ENCODE assay signal across 14 cellular contexts in the genomic region with DNA sequence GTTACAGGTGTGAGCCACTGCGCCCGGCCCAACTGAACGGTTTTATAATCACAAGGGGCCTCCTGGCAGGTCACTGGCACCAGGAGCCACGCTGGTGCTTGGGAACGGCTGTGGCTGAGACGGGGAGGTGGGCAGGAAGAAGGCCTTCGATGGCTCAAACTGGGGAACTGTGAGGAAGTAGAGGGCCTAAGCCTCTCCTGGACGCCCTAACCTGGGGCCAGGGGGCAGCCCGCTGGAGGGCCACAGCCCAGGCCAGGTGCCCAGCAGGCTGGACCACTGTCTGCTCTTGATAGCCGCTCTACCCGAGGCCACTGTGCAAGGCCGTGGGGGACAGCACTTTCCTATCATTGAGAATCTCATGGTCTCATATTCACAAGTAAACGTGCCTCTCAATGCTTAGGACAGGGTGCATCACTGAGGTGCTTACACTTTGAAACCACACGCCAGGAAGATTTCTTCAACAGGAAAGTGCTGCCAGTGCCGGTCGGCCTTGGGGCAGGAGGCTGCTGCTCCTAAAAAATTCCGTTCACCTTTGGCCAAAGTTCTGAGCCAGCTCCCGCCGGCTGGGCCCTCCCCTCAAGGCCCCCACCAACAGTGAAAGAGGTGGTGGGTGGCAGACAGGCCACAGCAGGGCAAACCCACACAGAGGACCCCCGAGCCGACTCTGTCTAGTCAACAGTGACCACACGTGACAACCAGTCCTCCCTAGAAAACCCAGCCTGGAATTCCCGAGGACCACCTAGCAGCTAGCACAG. TPM values are rescaled to one million over a fixed set of nuclear protein-coding genes. Genes with fewer than 3 reads are reported as not detected.
DNase-seq lines count a peak whose midpoint lies in the region; TF ChIP-seq lines count a peak whose summit lies in the region.
"Had no signal": no experiment of that assay in that cellular context is flagged by ENCODE, and none has a peak within 500 bp of the region (broad histone marks: within the 10 kb centered on the region; RNA-seq: fewer than 3 reads in every experiment).

No MANE protein-coding gene starts in this region.

- H2BK15ac ChIP-seq in mesendoderm (replicated peaks; ENCODE audit: low read depth) = no peak overlapping the region

- peaks cover 56% of the 10 kb centered on the region for H3K79me2 ChIP-seq in osteoblast (ENCODE audit: insufficient read depth, low read length)
- H3K79me2 ChIP-seq in mesendoderm (ENCODE audit: control insufficient read depth, insufficient read depth, low read length) = peaks cover 9% of the 10 kb centered on the region

- no peak overlapping the region for H3K23ac ChIP-seq in mesendoderm (ENCODE audit: low read length)

- H3K4ac ChIP-seq in mesendoderm (ENCODE audit: low read depth, low read length) = no peak overlapping the region

- peaks cover 22% of the 10 kb centered on the region for H3K4me1 Mint-ChIP-seq in activated T-cell treated with anti-CD3 and anti-CD28 coated beads, Interleukin-2, amount 50 U/mL, for 24 hours (ENCODE audit: low read depth)

- no peak overlapping the region for H3K56ac ChIP-seq in mesendoderm (ENCODE audit: low read length)

- no peak for DNase-seq in activated T-cell treated with anti-CD3 and anti-CD28 coated beads, Interleukin-2, amount 50 U/mL, for 24 hours
- DNase-seq in activated T-cell treated with anti-CD3 and anti-CD28 coated beads for 4 hours (no peak), adrenal gland (peak in 4 of 7 donors; percentile 27 to 52 (median 35)), osteoblast (ENCODE audit: insufficient read length, low spot score, missing footprints) (peak; percentile 92), NCI-H2171 treated with DMSO at 0.1 percent for 48 hours (lab: John Stamatoyannopoulos, UW) (no peak), mesendoderm (no peak)
- DNase-seq: MM.1S, NCI-H1930, NCI-H2171, NCI-H510A, NCI-H82, SJCRH30 had no signal

- no peak for TF ChIP-seq POLR2A in adrenal gland (IDR thresholded peaks at IDR 0.05)

- H3K4me1 ChIP-seq in adrenal gland (replicated peaks in 1 of 2) (peaks cover 14 to 17% of the 10 kb centered on the region in 2 donors), osteoblast (ENCODE audit: insufficient read depth, low read length) (peaks cover 14% of the 10 kb centered on the region), mesendoderm (ENCODE audit: control insufficient read depth, low read depth, low read length) (no peaks in the 10 kb centered on the region)

- peak overlapping the region; percentile 6 for H3K27ac Mint-ChIP-seq in activated T-cell treated with anti-CD3 and anti-CD28 coated beads, Interleukin-2, amount 50 U/mL, for 24 hours

- H2AK5ac ChIP-seq in mesendoderm (ENCODE audit: low read length) = no peak overlapping the region

- H4K8ac ChIP-seq in mesendoderm (ENCODE audit: low read depth, low read length) = no peak overlapping the region

- H3K4me3 Mint-ChIP-seq in activated T-cell treated with anti-CD3 and anti-CD28 coated beads, Interleukin-2, amount 50 U/mL, for 24 hours = no peak overlapping the region

- H4K20me1 ChIP-seq in osteoblast (ENCODE audit: insufficient read depth, low read length) = peaks cover 66% of the 10 kb centered on the region

- no peaks in the 10 kb centered on the region for H3K9me3 Mint-ChIP-seq in activated T-cell treated with anti-CD3 and anti-CD28 coated beads, Interleukin-2, amount 50 U/mL, for 24 hours

- H3K36me3 ChIP-seq in adrenal gland (replicated peaks in 1 of 2) = peaks cover 0 to 62% of the 10 kb centered on the region in 2 donors
- H3K36me3 ChIP-seq in osteoblast (ENCODE audit: insufficient read depth, low read length) = peaks cover 61% of the 10 kb centered on the region
- peaks cover 12% of the 10 kb centered on the region for H3K36me3 ChIP-seq in mesendoderm (ENCODE audit: control insufficient read depth, insufficient read depth, low read length)

- H2AFZ ChIP-seq in osteoblast (ENCODE audit: low read length) = no peak overlapping the region

- H3K27me3 Mint-ChIP-seq in activated T-cell treated with anti-CD3 and anti-CD28 coated beads, Interleukin-2, amount 50 U/mL, for 24 hours = no peaks in the 10 kb centered on the region

- intact Hi-C loops in adrenal gland (cut with DNase I) = no loop called here

- no peaks in the 10 kb centered on the region for H3K9me3 ChIP-seq in adrenal gland (replicated peaks in 1 of 3)
- H3K9me3 ChIP-seq in osteoblast (ENCODE audit: low read depth, low read length) = no peaks in the 10 kb centered on the region
- H3K9me3 ChIP-seq: BLaER1, SJCRH30 had no signal

- H3K36me3 Mint-ChIP-seq in activated T-cell treated with anti-CD3 and anti-CD28 coated beads, Interleukin-2, amount 50 U/mL, for 24 hours (ENCODE audit: low read depth) = peaks cover 84% of the 10 kb centered on the region

- TF ChIP-seq CTCF in adrenal gland (IDR thresholded peaks at IDR 0.05) (no peak), osteoblast (IDR thresholded peaks at IDR 0.05; ENCODE audit: extremely low read depth, low read depth, low read length) (no peak)

- H3K79me1 ChIP-seq in mesendoderm (ENCODE audit: low read length) = peaks cover 7% of the 10 kb centered on the region

- no peak overlapping the region for H3K18ac ChIP-seq in mesendoderm (ENCODE audit: low read length)

- no peak overlapping the region for H2BK120ac ChIP-seq in mesendoderm (ENCODE audit: low read depth, low read length)

- H3K27me3 ChIP-seq in adrenal gland (no peaks in the 10 kb centered on the region), osteoblast (ENCODE audit: insufficient read depth, low read length) (no peaks in the 10 kb centered on the region), mesendoderm (ENCODE audit: insufficient read depth, low read length, poor library complexity) (no peaks in the 10 kb centered on the region)
- H3K27me3 ChIP-seq: BLaER1, SJCRH30 had no signal

- no peak overlapping the region for H3K4me2 ChIP-seq in osteoblast (ENCODE audit: insufficient read depth, low read length)
- H3K4me2 ChIP-seq in mesendoderm (ENCODE audit: low read length) = no peak overlapping the region
- H3K4me2 ChIP-seq: BLaER1 had no signal

- H3K27ac ChIP-seq in adrenal gland (peak overlapping the region in 3 of 5 donors; percentile 29 to 71 (median 62)), osteoblast (ENCODE audit: low read depth, low read length) (no peak overlapping the region), mesendoderm (ENCODE audit: low read depth, low read length) (no peak overlapping the region)
- H3K27ac ChIP-seq: 22Rv1, BLaER1, SJCRH30 had no signal

- no peak overlapping the region for H4K5ac ChIP-seq in mesendoderm (ENCODE audit: low read length)

- 63 to 66% (median 65%) methylated on average over 6 to 23 of the region's 23 CpGs for WGBS in adrenal gland, 4 donors
- WGBS in mesendoderm (ENCODE audit: extremely low coverage, insufficient coverage, low lambda C conversion rate) = no CpG with 5 or more reads among the region's 23 CpGs

- no peak overlapping the region for H3K9ac ChIP-seq in mesendoderm (ENCODE audit: low read length)
- H3K9ac ChIP-seq: BLaER1 had no signal

- no peak overlapping the region for H2BK5ac ChIP-seq in mesendoderm (ENCODE audit: low read length)

- H3K4me3 ChIP-seq in adrenal gland (no peak overlapping the region), osteoblast (ENCODE audit: insufficient read depth, low read length) (no peak overlapping the region), mesendoderm (ENCODE audit: low read length) (no peak overlapping the region)
- H3K4me3 ChIP-seq: BLaER1, SJCRH30 had no signal

RNA-seq across cellular contexts. Expression of a gene that starts 7.2 kb away (rescaled TPM):
- total RNA-seq in adrenal gland (100 to 1,000 TPM in 4 of 8 donors, 10 to 100 TPM in 4; 43.3 to 156 (median 96.9) TPM), osteoblast (31.5 and 37.3 TPM in 2 replicates)
- polyA plus RNA-seq in adrenal gland = 100 to 1,000 TPM in 1 of 3 donors, 10 to 100 TPM in 2; 20.3 to 176 (median 49.3) TPM
- polyA plus RNA-seq in mesendoderm (2013, experiment 1 of 2) = 21.0 TPM
- 18.6 TPM for polyA plus RNA-seq in mesendoderm (2013, experiment 2 of 2)

RNA-seq across cellular contexts. Expression of a gene that starts 19.8 kb away (rescaled TPM):
- 1 to 10 TPM in 3 of 8 donors, under 1 TPM in 1, not detected in 4; 0.42 to 4.9 (median 3.0) TPM for total RNA-seq in adrenal gland
- polyA plus RNA-seq in adrenal gland = 10 to 100 TPM in 1 of 3 donors, 1 to 10 TPM in 2; 1.6 to 14.5 (median 4.2) TPM
- not detected in 2 replicates for total RNA-seq in osteoblast
- polyA plus RNA-seq in mesendoderm (2013, experiment 1 of 2) = 0.13 TPM
- 0.15 TPM for polyA plus RNA-seq in mesendoderm (2013, experiment 2 of 2)

RNA-seq across cellular contexts. Expression of a gene that starts 22.8 kb away (rescaled TPM):
- total RNA-seq in adrenal gland (100 to 1,000 TPM; 133 to 167 (median 153) TPM), osteoblast (204 TPM in 2 replicates)
- 100 to 1,000 TPM in 2 of 3 donors, 10 to 100 TPM in 1; 64.3 to 117 (median 100) TPM for polyA plus RNA-seq in adrenal gland
- 169 TPM for polyA plus RNA-seq in mesendoderm (2013, experiment 1 of 2)
- polyA plus RNA-seq in mesendoderm (2013, experiment 2 of 2) = 176 TPM

RNA-seq across cellular contexts. Expression of a gene that starts 28.0 kb away (rescaled TPM):
- total RNA-seq in adrenal gland (10 to 100 TPM in 7 of 8 donors, 1 to 10 TPM in 1; 8.2 to 41.3 (median 17.6) TPM), osteoblast (8.0 and 9.0 TPM in 2 replicates)
- 10 to 100 TPM in 2 of 3 donors, 1 to 10 TPM in 1; 7.7 to 18.8 (median 14.0) TPM for polyA plus RNA-seq in adrenal gland
- polyA plus RNA-seq in mesendoderm (2013, experiment 1 of 2) = 30.5 TPM
- polyA plus RNA-seq in mesendoderm (2013, experiment 2 of 2) = 30.6 TPM

RNA-seq across cellular contexts. Expression of a gene that starts 35.0 kb away (rescaled TPM):
- total RNA-seq in adrenal gland (10 to 100 TPM in 4 of 8 donors, 1 to 10 TPM in 4; 5.9 to 28.8 (median 12.4) TPM), osteoblast (5.9 and 6.5 TPM in 2 replicates)
- 100 to 1,000 TPM in 1 of 3 donors, 10 to 100 TPM in 1, under 1 TPM in 1; 0.93 to 110 (median 51.7) TPM for polyA plus RNA-seq in adrenal gland
- 9.5 TPM for polyA plus RNA-seq in mesendoderm (2013, experiment 1 of 2)
- 9.2 TPM for polyA plus RNA-seq in mesendoderm (2013, experiment 2 of 2)

Comparison
In these comparisons a context has a peak if more than half of its experiments do, and no peak if none do; other contexts are left out.
1. DNase-seq: peak in adrenal gland (4 of 7) and osteoblast (single experiment); none in activated T-cell treated with anti-CD3 and anti-CD28 coated beads, Interleukin-2, amount 50 U/mL, for 24 hours (single experiment), activated T-cell treated with anti-CD3 and anti-CD28 coated beads for 4 hours (single experiment), NCI-H2171 treated with DMSO at 0.1 percent for 48 hours (single experiment) and mesendoderm (single experiment).
2. H3K27ac ChIP-seq: peak in adrenal gland (3 of 5); none in osteoblast (single experiment) and mesendoderm (single experiment).